ENCODE assay signal across 1 cellular context in the genomic region with DNA sequence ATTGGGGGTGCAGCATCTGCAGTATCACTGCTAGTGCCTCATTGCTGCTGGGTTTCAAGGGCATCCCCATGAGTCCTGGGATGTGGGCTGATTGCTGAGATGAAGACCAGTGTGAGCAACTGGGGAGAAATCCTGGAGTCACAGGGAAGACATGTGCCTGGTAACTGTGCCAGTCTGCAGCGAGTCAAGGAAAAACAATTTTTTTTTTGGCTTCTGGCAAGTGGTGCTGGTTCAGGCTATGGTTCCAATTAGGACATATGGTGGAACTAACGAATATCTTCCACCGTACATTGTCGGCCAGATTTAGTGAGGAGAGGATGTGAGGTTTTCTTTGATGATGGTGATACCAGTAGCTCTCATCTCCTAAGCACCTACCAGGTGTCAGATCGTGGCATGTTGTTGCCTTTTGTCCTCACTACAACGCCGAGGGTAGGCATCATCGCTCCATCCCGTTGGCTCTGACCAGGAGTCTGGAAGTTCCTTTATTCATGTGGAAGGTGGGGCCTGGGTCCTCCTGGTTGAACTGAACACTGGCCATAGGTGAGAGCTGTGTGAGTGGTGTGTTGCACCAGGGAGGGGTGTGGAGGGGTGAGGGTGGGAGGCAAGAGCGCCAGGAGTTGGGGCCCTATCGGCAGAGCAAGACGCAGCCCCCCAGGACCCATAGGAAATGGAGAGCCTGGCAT.
TF ChIP-seq lines count a peak whose summit lies in the region.

No MANE protein-coding gene starts in this region.

TF ChIP-seq in SK-N-SH treated with all-trans-retinoic acid at 6 μM for 48 hours, 23 proteins besides CTCF, POLR2A, EP300 and RAD21 (continued from another document):
- TF ChIP-seq, protein P1, sequence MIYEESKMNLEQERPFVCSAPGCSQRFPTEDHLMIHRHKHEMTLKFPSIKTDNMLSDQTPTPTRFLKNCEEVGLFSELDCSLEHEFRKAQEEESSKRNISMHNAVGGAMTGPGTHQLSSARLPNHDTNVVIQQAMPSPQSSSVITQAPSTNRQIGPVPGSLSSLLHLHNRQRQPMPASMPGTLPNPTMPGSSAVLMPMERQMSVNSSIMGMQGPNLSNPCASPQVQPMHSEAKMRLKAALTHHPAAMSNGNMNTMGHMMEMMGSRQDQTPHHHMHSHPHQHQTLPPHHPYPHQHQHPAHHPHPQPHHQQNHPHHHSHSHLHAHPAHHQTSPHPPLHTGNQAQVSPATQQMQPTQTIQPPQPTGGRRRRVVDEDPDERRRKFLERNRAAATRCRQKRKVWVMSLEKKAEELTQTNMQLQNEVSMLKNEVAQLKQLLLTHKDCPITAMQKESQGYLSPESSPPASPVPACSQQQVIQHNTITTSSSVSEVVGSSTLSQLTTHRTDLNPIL (CRISPR knock-in tag; IDR thresholded peaks at IDR 0.05; ENCODE audit: low read depth) = no peak
- no peak for TF ChIP-seq TCF4 (CRISPR knock-in tag; IDR thresholded peaks at IDR 0.05; ENCODE audit: borderline replicate concordance)
- TF ChIP-seq SNAI2 (CRISPR knock-in tag; IDR thresholded peaks at IDR 0.05) = no peak
- no peak for TF ChIP-seq RARB (CRISPR knock-in tag; IDR thresholded peaks at IDR 0.05)
- TF ChIP-seq, protein P2, sequence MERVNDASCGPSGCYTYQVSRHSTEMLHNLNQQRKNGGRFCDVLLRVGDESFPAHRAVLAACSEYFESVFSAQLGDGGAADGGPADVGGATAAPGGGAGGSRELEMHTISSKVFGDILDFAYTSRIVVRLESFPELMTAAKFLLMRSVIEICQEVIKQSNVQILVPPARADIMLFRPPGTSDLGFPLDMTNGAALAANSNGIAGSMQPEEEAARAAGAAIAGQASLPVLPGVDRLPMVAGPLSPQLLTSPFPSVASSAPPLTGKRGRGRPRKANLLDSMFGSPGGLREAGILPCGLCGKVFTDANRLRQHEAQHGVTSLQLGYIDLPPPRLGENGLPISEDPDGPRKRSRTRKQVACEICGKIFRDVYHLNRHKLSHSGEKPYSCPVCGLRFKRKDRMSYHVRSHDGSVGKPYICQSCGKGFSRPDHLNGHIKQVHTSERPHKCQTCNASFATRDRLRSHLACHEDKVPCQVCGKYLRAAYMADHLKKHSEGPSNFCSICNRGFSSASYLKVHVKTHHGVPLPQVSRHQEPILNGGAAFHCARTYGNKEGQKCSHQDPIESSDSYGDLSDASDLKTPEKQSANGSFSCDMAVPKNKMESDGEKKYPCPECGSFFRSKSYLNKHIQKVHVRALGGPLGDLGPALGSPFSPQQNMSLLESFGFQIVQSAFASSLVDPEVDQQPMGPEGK (CRISPR knock-in tag; IDR thresholded peaks at IDR 0.05; ENCODE audit: borderline replicate concordance) = no peak
- TF ChIP-seq OSR1 (CRISPR knock-in tag; IDR thresholded peaks at IDR 0.05) = no peak
- TF ChIP-seq ZC3H10 (CRISPR knock-in tag; IDR thresholded peaks at IDR 0.05) = no peak
- TF ChIP-seq, protein P3, sequence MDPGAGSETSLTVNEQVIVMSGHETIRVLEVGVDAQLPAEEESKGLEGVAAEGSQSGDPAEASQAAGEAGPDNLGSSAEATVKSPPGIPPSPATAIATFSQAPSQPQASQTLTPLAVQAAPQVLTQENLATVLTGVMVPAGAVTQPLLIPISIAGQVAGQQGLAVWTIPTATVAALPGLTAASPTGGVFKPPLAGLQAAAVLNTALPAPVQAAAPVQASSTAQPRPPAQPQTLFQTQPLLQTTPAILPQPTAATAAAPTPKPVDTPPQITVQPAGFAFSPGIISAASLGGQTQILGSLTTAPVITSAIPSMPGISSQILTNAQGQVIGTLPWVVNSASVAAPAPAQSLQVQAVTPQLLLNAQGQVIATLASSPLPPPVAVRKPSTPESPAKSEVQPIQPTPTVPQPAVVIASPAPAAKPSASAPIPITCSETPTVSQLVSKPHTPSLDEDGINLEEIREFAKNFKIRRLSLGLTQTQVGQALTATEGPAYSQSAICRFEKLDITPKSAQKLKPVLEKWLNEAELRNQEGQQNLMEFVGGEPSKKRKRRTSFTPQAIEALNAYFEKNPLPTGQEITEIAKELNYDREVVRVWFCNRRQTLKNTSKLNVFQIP (CRISPR knock-in tag; IDR thresholded peaks at IDR 0.05; ENCODE audit: borderline replicate concordance, low read depth) = no peak
- TF ChIP-seq GLIS3 (CRISPR knock-in tag; IDR thresholded peaks at IDR 0.05) = no peak
- TF ChIP-seq ZFP30 (CRISPR knock-in tag; IDR thresholded peaks at IDR 0.05) = no peak
- TF ChIP-seq PPARA (CRISPR knock-in tag; IDR thresholded peaks at IDR 0.05; ENCODE audit: borderline replicate concordance) = no peak
- TF ChIP-seq TOX (CRISPR knock-in tag; IDR thresholded peaks at IDR 0.05; ENCODE audit: borderline replicate concordance) = no peak
- TF ChIP-seq ESRRG (CRISPR knock-in tag; IDR thresholded peaks at IDR 0.05) = no peak
- TF ChIP-seq, protein P4, sequence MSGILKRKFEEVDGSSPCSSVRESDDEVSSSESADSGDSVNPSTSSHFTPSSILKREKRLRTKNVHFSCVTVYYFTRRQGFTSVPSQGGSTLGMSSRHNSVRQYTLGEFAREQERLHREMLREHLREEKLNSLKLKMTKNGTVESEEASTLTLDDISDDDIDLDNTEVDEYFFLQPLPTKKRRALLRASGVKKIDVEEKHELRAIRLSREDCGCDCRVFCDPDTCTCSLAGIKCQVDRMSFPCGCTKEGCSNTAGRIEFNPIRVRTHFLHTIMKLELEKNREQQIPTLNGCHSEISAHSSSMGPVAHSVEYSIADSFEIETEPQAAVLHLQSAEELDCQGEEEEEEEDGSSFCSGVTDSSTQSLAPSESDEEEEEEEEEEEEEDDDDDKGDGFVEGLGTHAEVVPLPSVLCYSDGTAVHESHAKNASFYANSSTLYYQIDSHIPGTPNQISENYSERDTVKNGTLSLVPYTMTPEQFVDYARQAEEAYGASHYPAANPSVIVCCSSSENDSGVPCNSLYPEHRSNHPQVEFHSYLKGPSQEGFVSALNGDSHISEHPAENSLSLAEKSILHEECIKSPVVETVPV (CRISPR knock-in tag; IDR thresholded peaks at IDR 0.05) = no peak
- TF ChIP-seq ZFP3 (CRISPR knock-in tag; IDR thresholded peaks at IDR 0.05) = no peak
- no peak for TF ChIP-seq ZNF70 (CRISPR knock-in tag; IDR thresholded peaks at IDR 0.05)
- no peak for TF ChIP-seq CSDC2 (CRISPR knock-in tag; IDR thresholded peaks at IDR 0.05)
- TF ChIP-seq ZNF8 (CRISPR knock-in tag; IDR thresholded peaks at IDR 0.05) = no peak
